ENCODE assay signal across 1 cellular context in genomic region chr11:7536102-7536501, GRCh38.
TF ChIP-seq lines count a peak whose summit lies in the region.

No MANE protein-coding gene starts in this region.

TF ChIP-seq in H1, 55 proteins besides CTCF, POLR2A, EP300 and RAD21 (continued from another document):
- TF ChIP-seq, protein P1, sequence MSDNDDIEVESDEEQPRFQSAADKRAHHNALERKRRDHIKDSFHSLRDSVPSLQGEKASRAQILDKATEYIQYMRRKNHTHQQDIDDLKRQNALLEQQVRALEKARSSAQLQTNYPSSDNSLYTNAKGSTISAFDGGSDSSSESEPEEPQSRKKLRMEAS (IDR thresholded peaks at IDR 0.05), result 0 out of 2 replicates have a peak, but pooled peaks have one; percentile 15
- TF ChIP-seq EZH2 (IDR thresholded peaks at IDR 0.05; ENCODE audit: low read depth, low read length, severe bottlenecking), result no peak
